18 cellular contexts compared by ENCODE assay signal in the genomic region with DNA sequence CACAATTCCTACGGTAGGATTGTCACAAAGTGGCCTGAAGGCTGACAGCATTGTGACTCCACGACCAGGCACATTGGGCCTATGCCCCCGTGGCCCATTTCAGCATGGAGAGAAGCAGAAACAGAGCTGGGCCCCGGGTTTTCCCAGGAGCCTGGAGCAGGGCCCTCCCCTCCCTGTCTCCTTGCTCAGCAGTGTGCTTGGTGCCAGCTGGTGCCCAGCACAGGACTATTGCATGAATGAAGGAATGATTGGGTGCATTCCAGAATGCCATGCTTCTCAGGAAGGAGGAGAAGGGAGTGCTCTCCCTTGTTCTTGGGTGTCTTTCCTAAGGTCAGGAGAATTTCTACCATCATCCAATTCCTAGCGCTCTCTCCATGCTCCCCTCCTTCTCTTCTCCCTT. TPM values are rescaled to one million over a fixed set of nuclear protein-coding genes. Genes with fewer than 3 reads are reported as not detected.
A peak's percentile ranks its signal among the peaks of the same experiment; 100 is the strongest.
DNase-seq lines count a peak whose midpoint lies in the region; ATAC-seq and TF ChIP-seq lines count a peak whose summit lies in the region.
"Had no signal": no experiment of that assay in that cellular context is flagged by ENCODE, and none has a peak within 500 bp of the region (broad histone marks: within the 10 kb centered on the region; RNA-seq: fewer than 3 reads in every experiment).

No MANE protein-coding gene starts in this region.

- H3K4me3 ChIP-seq in neuronal stem cell (ENCODE audit: low read length in 2 of 2), result no peak overlapping the region
- H3K4me3 ChIP-seq: BLaER1 had no signal

- no peaks in the 10 kb centered on the region for H3K27me3 Mint-ChIP-seq in activated naive CD4-positive, alpha-beta T cell treated with anti-CD3 and anti-CD28 coated beads, Interleukin-2, amount 50 U/mL, for 24 hours
- H3K27me3 Mint-ChIP-seq in progenitor cell of endocrine pancreas, result peaks cover 15% of the 10 kb centered on the region

- no peak overlapping the region for H2BK5ac ChIP-seq in neuronal stem cell (ENCODE audit: low read length)

- H3K79me1 ChIP-seq in neuronal stem cell (ENCODE audit: low read depth, low read length), result no peaks in the 10 kb centered on the region

- no CpG with 5 or more reads among the region's 5 CpGs for WGBS in neuronal stem cell (ENCODE audit: extremely low coverage in 2 of 2, insufficient read length in 2 of 2, insufficient replicate concordance in 1 of 2), 2 donors

- TF ChIP-seq CTCF in progenitor cell of endocrine pancreas (IDR thresholded peaks at IDR 0.05; ENCODE audit: unreplicated experiment), result no peak

- H2AK5ac ChIP-seq in neuronal stem cell (ENCODE audit: low read depth, low read length), result peak overlapping the region; percentile 16

- H3K27ac ChIP-seq in neuronal stem cell (replicated peaks; ENCODE audit: low read length), result no peak overlapping the region
- H3K27ac ChIP-seq: BLaER1 had no signal

- peaks cover 4% of the 10 kb centered on the region for H3K4me1 Mint-ChIP-seq in activated naive CD4-positive, alpha-beta T cell treated with anti-CD3 and anti-CD28 coated beads, Interleukin-2, amount 50 U/mL, for 24 hours
- H3K4me1 Mint-ChIP-seq in progenitor cell of endocrine pancreas (ENCODE audit: low read depth), result peaks cover 25% of the 10 kb centered on the region

- no peak for DNase-seq in activated naive CD4-positive, alpha-beta T cell treated with anti-CD3 and anti-CD28 coated beads, Interleukin-2, amount 50 U/mL, for 16 hours
- DNase-seq in cerebellar cortex (ENCODE audit: low spot score), result peak; percentile 91
- no peak for DNase-seq in neuronal stem cell (ENCODE audit: low spot score)
- no peak for DNase-seq in GM19240 (ENCODE audit: insufficient read length, low spot score)
- DNase-seq in progenitor cell of endocrine pancreas (ENCODE audit: low spot score, unreplicated experiment), result no peak
- DNase-seq: CD8-positive, alpha-beta T cell; DMS153; MV-4-11; NCI-H1417; NCI-H2029; NCI-H2171; NCI-H446 treated with DMSO at 0.1 percent for 48 hours; NCI-H774; PC-3 had no signal

- H3K4ac ChIP-seq in neuronal stem cell (ENCODE audit: low read length), result no peak overlapping the region

- H3K27me3 ChIP-seq in neuronal stem cell (ENCODE audit: control insufficient read depth in 3 of 3, insufficient read depth in 3 of 3, low read depth in 1 of 3, low read length in 3 of 3), result peaks cover 0 to 14% (median 0%) of the 10 kb centered on the region in 3 experiments
- H3K27me3 ChIP-seq: BLaER1 had no signal

- no peak overlapping the region for H2BK120ac ChIP-seq in neuronal stem cell (ENCODE audit: low read depth, low read length)

- no peak overlapping the region for H3K4me2 ChIP-seq in neuronal stem cell (ENCODE audit: insufficient read depth, low read length, poor library complexity, severe bottlenecking)
- H3K4me2 ChIP-seq: BLaER1 had no signal

- peaks cover 0 to 3% of the 10 kb centered on the region in 2 donors for H3K9me3 ChIP-seq in neuronal stem cell (replicated peaks in 1 of 2; ENCODE audit: control insufficient read depth in 2 of 2, insufficient read depth in 1 of 2, low read depth in 1 of 2, low read length in 2 of 2)
- H3K9me3 ChIP-seq: BLaER1 had no signal

- H3K9me3 Mint-ChIP-seq in activated naive CD4-positive, alpha-beta T cell treated with anti-CD3 and anti-CD28 coated beads, Interleukin-2, amount 50 U/mL, for 24 hours, result no peaks in the 10 kb centered on the region
- H3K9me3 Mint-ChIP-seq in progenitor cell of endocrine pancreas (ENCODE audit: low read depth), result no peaks in the 10 kb centered on the region
- H3K9me3 Mint-ChIP-seq: CD8-positive, alpha-beta T cell had no signal

- ATAC-seq in HG03108 (IDR thresholded peaks at IDR 0.05; ENCODE audit: unreplicated experiment) (no peak), GM18498 (IDR thresholded peaks at IDR 0.05; ENCODE audit: unreplicated experiment) (no peak)
- ATAC-seq: CD8-positive, alpha-beta T cell; PC-3 had no signal

- H2BK12ac ChIP-seq in neuronal stem cell (ENCODE audit: low read length), result no peak overlapping the region

- H3K36me3 ChIP-seq in neuronal stem cell (replicated peaks in 1 of 2; ENCODE audit: control insufficient read depth in 2 of 2, insufficient read depth in 2 of 2, low read length in 2 of 2), result no peaks in the 10 kb centered on the region
- H3K36me3 ChIP-seq: BLaER1 had no signal

- H4K91ac ChIP-seq in neuronal stem cell (ENCODE audit: low read depth, low read length, poor library complexity), result no peak overlapping the region

- no peak overlapping the region for H3K23ac ChIP-seq in neuronal stem cell (ENCODE audit: low read depth, low read length, poor library complexity)

- no peak overlapping the region for H3K14ac ChIP-seq in neuronal stem cell (ENCODE audit: low read length)

- H3K4me3 Mint-ChIP-seq in activated naive CD4-positive, alpha-beta T cell treated with anti-CD3 and anti-CD28 coated beads, Interleukin-2, amount 50 U/mL, for 24 hours, result no peak overlapping the region
- no peak overlapping the region for H3K4me3 Mint-ChIP-seq in progenitor cell of endocrine pancreas (ENCODE audit: low read depth)
- H3K4me3 Mint-ChIP-seq: CD8-positive, alpha-beta T cell had no signal

- no peaks in the 10 kb centered on the region for H3K36me3 Mint-ChIP-seq in activated naive CD4-positive, alpha-beta T cell treated with anti-CD3 and anti-CD28 coated beads, Interleukin-2, amount 50 U/mL, for 24 hours
- no peaks in the 10 kb centered on the region for H3K36me3 Mint-ChIP-seq in progenitor cell of endocrine pancreas (ENCODE audit: insufficient read depth)
- H3K36me3 Mint-ChIP-seq: CD8-positive, alpha-beta T cell had no signal

- H4K8ac ChIP-seq in neuronal stem cell (ENCODE audit: low read depth, low read length), result no peak overlapping the region

- peak overlapping the region; percentile 20 for H3K27ac Mint-ChIP-seq in activated naive CD4-positive, alpha-beta T cell treated with anti-CD3 and anti-CD28 coated beads, Interleukin-2, amount 50 U/mL, for 24 hours
- H3K27ac Mint-ChIP-seq in progenitor cell of endocrine pancreas, result no peak overlapping the region
- H3K27ac Mint-ChIP-seq: CD8-positive, alpha-beta T cell had no signal

- peaks cover 18 to 27% of the 10 kb centered on the region in 2 donors for H3K4me1 ChIP-seq in neuronal stem cell (ENCODE audit: control insufficient read depth in 2 of 2, insufficient read depth in 1 of 2, low read depth in 1 of 2, low read length in 2 of 2)

- no peak overlapping the region for H3K9ac ChIP-seq in neuronal stem cell (ENCODE audit: low read depth, low read length, poor library complexity)
- H3K9ac ChIP-seq: BLaER1 had no signal

- H3K18ac ChIP-seq in neuronal stem cell (ENCODE audit: low read length), result no peak overlapping the region

- H2AFZ ChIP-seq in neuronal stem cell (ENCODE audit: low read length), result no peak overlapping the region

- H2BK15ac ChIP-seq in neuronal stem cell (ENCODE audit: low read length), result no peak overlapping the region

RNA-seq across cellular contexts. Expression of a gene that starts 33.7 kb away (rescaled TPM):
- 11.5 TPM for polyA plus RNA-seq in neuronal stem cell (2013, experiment 1 of 2)
- 11.4 TPM for polyA plus RNA-seq in neuronal stem cell (2013, experiment 2 of 2)
- 1.7 and 2.3 TPM in 2 replicates for total RNA-seq in progenitor cell of endocrine pancreas
